ENCODE assay signal across 24 cellular contexts in genomic region chr5:96624631-96625030, GRCh38. TPM values are rescaled to one million over a fixed set of nuclear protein-coding genes. Genes with fewer than 3 reads are reported as not detected.
DNase-seq lines count a peak whose midpoint lies in the region; ATAC-seq, FAIRE-seq and TF ChIP-seq lines count a peak whose summit lies in the region.
"Had no signal": no experiment of that assay in that cellular context is flagged by ENCODE, and none has a peak within 500 bp of the region (broad histone marks: within the 10 kb centered on the region; RNA-seq: fewer than 3 reads in every experiment).

No MANE protein-coding gene starts in this region.

- ATAC-seq in A549 (no peak), GM18498 (IDR thresholded peaks at IDR 0.05; ENCODE audit: unreplicated experiment) (no peak)
- ATAC-seq: Panc1 had no signal

- H3K9me3 ChIP-seq in A549, result no peaks in the 10 kb centered on the region
- no peaks in the 10 kb centered on the region for H3K9me3 ChIP-seq in BE2C

- no peak for FAIRE-seq in A549 (lab: Jason Lieb, UNC)
- FAIRE-seq: H1 had no signal

- TF ChIP-seq POLR2A in A549 (IDR thresholded peaks at IDR 0.05; ENCODE audit: low read length), result no peak

- no peak for TF ChIP-seq CTCF in A549 (IDR thresholded peaks at IDR 0.05)
- TF ChIP-seq CTCF in BE2C (IDR thresholded peaks at IDR 0.05; ENCODE audit: low read depth, low read length), result no peak

- POLR2A ChIA-PET in A549 (lab: Yijun Ruan, JAX), result no interaction called here

- H3K4me2 ChIP-seq in A549, result peak overlapping the region; percentile 5; the same call in 1 of the 3 replicates

- H3K4me1 ChIP-seq in A549, result peaks cover 44% of the 10 kb centered on the region
- peaks cover 3% of the 10 kb centered on the region; the same call in 1 of the 2 replicates for H3K4me1 ChIP-seq in BE2C

- TF ChIP-seq RAD21 in A549 (conservative IDR thresholded peaks at IDR 0.05 in 1 of 2, IDR thresholded peaks at IDR 0.05 in 1 of 2), result no peak

- H3K27me3 ChIP-seq in BE2C, result no peaks in the 10 kb centered on the region

- 46% methylated on average over 3 of the region's 3 CpGs for WGBS in A549 (ENCODE audit: missing lambda C conversion rate)

- no peaks in the 10 kb centered on the region for H3K36me3 ChIP-seq in BE2C

- CTCF ChIA-PET in A549 (lab: Yijun Ruan, JAX), result interaction anchor here (2.4 to 2.6 kb wide), 2 partner anchors 11 to 13 kb away, joined by 5 to 13 read pairs; no protein-coding TSS in a partner anchor

- H3K4me3 ChIP-seq in A549, result no peak overlapping the region
- H3K4me3 ChIP-seq in BE2C (ENCODE audit: low read depth, low read length), result no peak overlapping the region

- DNase-seq in DMS53 (lab: John Stamatoyannopoulos, UW) (peak; percentile 46), DMS53 treated with DMSO at 0.1 percent for 48 hours (lab: John Stamatoyannopoulos, UW; ENCODE audit: unreplicated experiment) (no peak), A549 (ENCODE audit: low read depth in 1 of 2, low spot score in 1 of 2) (peak in 1 of 2 experiments; percentile 49), NCI-H748 (lab: John Stamatoyannopoulos, UW; ENCODE audit: unreplicated experiment) (peak; percentile 77), dermis blood vessel endothelial cell (peak; percentile 61), GDM1 (lab: John Stamatoyannopoulos, UW) (no peak), BE2C (no peak)
- DNase-seq: ACHN, DMS153, HCEC 1CT, KBM-7, NCI-H1048, NCI-H1694, NCI-H2171 treated with DMSO at 0.1 percent for 48 hours, NCI-H345, NCI-H510A treated with DMSO at 0.1 percent for 48 hours, NCI-H82, SHP77, T-helper 1 cell had no signal

- TF ChIP-seq EP300 in A549 (IDR thresholded peaks at IDR 0.05), result no peak

- H3K27ac ChIP-seq in A549, result 0 out of 6 replicates have a peak overlapping the region, but pooled peaks of 1 of the 2 experiments have one; percentile 9
- H3K27ac ChIP-seq: 22Rv1, RWPE1 had no signal

TF ChIP-seq in A549, 52 proteins besides CTCF, POLR2A, EP300 and RAD21:
- TF ChIP-seq, protein P1, sequence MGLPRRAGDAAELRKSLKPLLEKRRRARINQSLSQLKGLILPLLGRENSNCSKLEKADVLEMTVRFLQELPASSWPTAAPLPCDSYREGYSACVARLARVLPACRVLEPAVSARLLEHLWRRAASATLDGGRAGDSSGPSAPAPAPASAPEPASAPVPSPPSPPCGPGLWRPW (IDR thresholded peaks at IDR 0.05), result no peak
- 0 out of 2 replicates have a peak, but pooled peaks have one; percentile 25 for TF ChIP-seq GATA3 (IDR thresholded peaks at IDR 0.05; ENCODE audit: borderline replicate concordance)
TF ChIP-seq in A549: peak in this region for 1.

RNA-seq across cellular contexts. Expression of gene CAST, which starts 37.5 kb away (rescaled TPM):
- 223 and 257 TPM in 2 replicates for polyA plus RNA-seq in A549 (2011; rRNA removed)
- polyA plus RNA-seq in A549 (2012; cell fraction: cytosol; rRNA removed), result 48.9 and 52.6 TPM in 2 replicates
- 39.1 and 51.1 TPM in 2 replicates for polyA plus RNA-seq in A549 (2012; cell fraction: nucleus; rRNA removed)
- 150 to 172 TPM (median 163 TPM) in 3 replicates for polyA plus RNA-seq in A549 (2017; fragmentation: RNase III; extraction: RNeasy Plus Mini Kit Qiagen cat#74134 plus additional on column Dnase treatment)
- polyA minus RNA-seq in A549 (2011; rRNA and poly(A)+ RNA removed), result 111 and 112 TPM in 2 replicates
- 123 and 204 TPM in 2 replicates for total RNA-seq in dermis blood vessel endothelial cell
- 27.5 TPM for polyA plus RNA-seq in BE2C (2012; ENCODE audit: insufficient read depth, insufficient read length, low read depth)

Comparison
In these comparisons a context has a peak if more than half of its experiments do, and no peak if none do; other contexts are left out.
1. DNase-seq: peak in DMS53 (single experiment), NCI-H748 (single experiment) and dermis blood vessel endothelial cell (single experiment); none in DMS53 treated with DMSO at 0.1 percent for 48 hours (single experiment), GDM1 (single experiment) and BE2C (single experiment).